ENCODE assay signal across 1 cellular context in the genomic region with DNA sequence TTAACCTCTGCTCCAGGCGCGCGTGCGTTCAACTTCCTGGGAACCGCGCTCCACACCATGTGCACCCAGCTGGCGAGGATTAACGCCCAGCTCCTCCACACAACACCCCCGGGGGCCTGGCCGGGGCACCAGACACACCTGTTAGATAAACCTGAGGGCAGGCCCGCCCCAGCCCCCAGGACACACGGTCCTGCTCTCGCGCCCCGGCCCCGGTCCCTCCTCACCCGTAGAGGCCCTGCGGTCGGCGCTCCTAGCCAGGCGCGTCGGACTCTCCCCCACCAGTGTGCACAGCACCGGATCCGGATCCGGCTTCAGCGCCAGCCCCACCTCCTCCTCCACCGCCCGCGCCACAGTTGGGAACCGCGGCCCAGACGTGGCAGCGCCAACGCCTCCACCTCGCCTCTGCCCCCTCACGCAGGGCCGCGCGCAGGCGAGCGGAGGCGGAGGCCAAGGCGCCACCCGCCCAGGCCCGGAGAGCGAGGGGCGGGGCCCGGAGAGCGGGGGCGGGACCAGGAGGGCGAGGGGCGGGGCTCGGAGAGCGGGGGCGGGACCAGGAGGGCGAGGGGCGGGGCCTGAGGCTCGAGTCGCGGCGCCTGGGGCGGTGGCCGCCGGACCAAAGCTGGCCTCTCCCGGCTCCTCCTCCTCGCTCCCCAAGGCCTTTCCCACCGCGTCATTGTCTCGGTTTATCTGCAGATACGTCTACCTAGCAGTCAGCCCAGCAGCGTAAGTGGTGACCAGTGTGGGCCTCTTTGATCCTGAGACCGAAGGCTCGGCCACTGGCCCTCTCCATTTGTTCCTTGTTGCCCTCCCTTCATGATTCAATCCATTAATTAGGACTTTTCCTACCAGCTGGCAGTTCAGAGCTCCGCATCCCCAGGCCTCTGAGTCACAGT.
TF ChIP-seq lines count a peak whose summit lies in the region.

TSS of gene GNPNAT1 (minus strand) at position 404 of the 893 bp plus-strand sequence. CDS start 6,957 bp downstream, outside the sequence.

TF ChIP-seq in WTC11, 78 proteins besides CTCF, POLR2A, EP300 and RAD21 (continued from another document):
- peak; percentile 62; the same call in 1 of the 2 replicates for TF ChIP-seq TP53 (CRISPR knock-in tag; IDR thresholded peaks at IDR 0.05)
- 0 out of 2 replicates have a peak, but pooled peaks have one; percentile 22 for TF ChIP-seq ATF1 (CRISPR knock-in tag; IDR thresholded peaks at IDR 0.05)
- TF ChIP-seq E2F4 (CRISPR knock-in tag; IDR thresholded peaks at IDR 0.05; ENCODE audit: borderline replicate concordance, low read depth), result no peak
- TF ChIP-seq ELF4 (CRISPR knock-in tag; IDR thresholded peaks at IDR 0.05; ENCODE audit: low read depth), result no peak
- TF ChIP-seq AFF4 (CRISPR knock-in tag; IDR thresholded peaks at IDR 0.05; ENCODE audit: borderline replicate concordance), result no peak
